ENCODE assay signal across 17 cellular contexts in the genomic region with DNA sequence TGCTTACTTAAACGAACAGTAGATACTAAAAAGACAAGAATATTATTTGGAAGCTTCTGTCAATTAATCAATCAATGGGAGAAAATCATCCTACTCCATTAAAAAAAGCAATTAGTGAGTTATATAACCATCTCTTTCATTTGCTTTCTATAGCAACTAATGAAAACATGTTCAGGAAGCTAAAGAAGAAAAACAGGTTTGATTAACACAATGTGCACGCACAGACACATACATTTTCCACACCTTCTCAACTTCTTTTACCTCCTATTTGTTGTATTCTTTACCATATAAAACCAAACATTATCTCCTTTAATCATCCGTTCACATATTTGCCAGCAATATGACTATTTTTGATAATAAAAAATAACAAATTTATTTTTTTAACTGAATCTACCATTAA.
"Had no signal": no experiment of that assay in that cellular context is flagged by ENCODE, and none has a peak within 500 bp of the region (broad histone marks: within the 10 kb centered on the region; RNA-seq: fewer than 3 reads in every experiment).

No MANE protein-coding gene starts in this region.

- H3K4me3 Mint-ChIP-seq: immature natural killer cell; naive thymus-derived CD8-positive, alpha-beta T cell; stimulated activated memory B cell treated with anti-CD40 and anti-IgM and Interleukin-4, amounts not matched to agents 10 μg/mL and 1 μg/mL and 100 μg/mL, for 72 hours; stimulated activated naive CD8-positive, alpha-beta T cell treated with anti-CD3 and anti-CD28 coated beads, Interleukin-15, Interleukin-2, amounts not matched to agents 100 ng/mL and 50 ng/mL, for 24 hours had no signal

- H3K36me3 ChIP-seq: colonic mucosa, thoracic aorta, transverse colon had no signal

- H3K4me1 ChIP-seq: colonic mucosa, right lobe of liver, spleen, transverse colon had no signal

- H3K9me3 Mint-ChIP-seq: immature natural killer cell; naive thymus-derived CD8-positive, alpha-beta T cell; stimulated activated memory B cell treated with anti-CD40 and anti-IgM and Interleukin-4, amounts not matched to agents 10 μg/mL and 1 μg/mL and 100 μg/mL, for 72 hours; stimulated activated naive CD8-positive, alpha-beta T cell treated with anti-CD3 and anti-CD28 coated beads, Interleukin-15, Interleukin-2, amounts not matched to agents 100 ng/mL and 50 ng/mL, for 24 hours had no signal

- H3K4me1 Mint-ChIP-seq: immature natural killer cell; naive thymus-derived CD8-positive, alpha-beta T cell; stimulated activated memory B cell treated with anti-CD40 and anti-IgM and Interleukin-4, amounts not matched to agents 10 μg/mL and 1 μg/mL and 100 μg/mL, for 72 hours had no signal

- H3K27me3 Mint-ChIP-seq: naive thymus-derived CD8-positive, alpha-beta T cell; stimulated activated memory B cell treated with anti-CD40 and anti-IgM and Interleukin-4, amounts not matched to agents 10 μg/mL and 1 μg/mL and 100 μg/mL, for 72 hours; stimulated activated naive CD8-positive, alpha-beta T cell treated with anti-CD3 and anti-CD28 coated beads, Interleukin-15, Interleukin-2, amounts not matched to agents 100 ng/mL and 50 ng/mL, for 24 hours had no signal

- H3K27me3 ChIP-seq: colonic mucosa, neutrophil, right lobe of liver, spleen, transverse colon had no signal

- H3K4me3 ChIP-seq: colonic mucosa, psoas muscle, right lobe of liver, spleen, thoracic aorta, transverse colon had no signal

- DNase-seq: colonic mucosa; dermis blood vessel endothelial cell; immature natural killer cell; left colon; naive thymus-derived CD8-positive, alpha-beta T cell; psoas muscle; retina; right lobe of liver; spleen; stimulated activated CD4-positive, alpha-beta T cell treated with anti-CD3 and anti-CD28 coated beads, Interleukin-15, amount 100 ng/mL, for 24 hours; stimulated activated CD4-positive, alpha-beta T cell treated with anti-CD3 and anti-CD28 coated beads, Interleukin-1b, Interleukin-23, amount 100 ng/mL, for 48 hours; stimulated activated CD4-positive, alpha-beta T cell treated with anti-CD3 and anti-CD28 coated beads, Interleukin-4, amount 100 ng/mL, for 24 hours; transverse colon had no signal

- H3K27ac ChIP-seq: colonic mucosa, neutrophil, right lobe of liver, spleen, thoracic aorta, transverse colon had no signal

- H3K27ac Mint-ChIP-seq: immature natural killer cell; naive thymus-derived CD8-positive, alpha-beta T cell; stimulated activated memory B cell treated with anti-CD40 and anti-IgM and Interleukin-4, amounts not matched to agents 10 μg/mL and 1 μg/mL and 100 μg/mL, for 72 hours; stimulated activated naive CD8-positive, alpha-beta T cell treated with anti-CD3 and anti-CD28 coated beads, Interleukin-15, Interleukin-2, amounts not matched to agents 100 ng/mL and 50 ng/mL, for 24 hours had no signal

- H3K9me3 ChIP-seq: colonic mucosa, neutrophil, psoas muscle, right lobe of liver, spleen, thoracic aorta, transverse colon had no signal
